8 cellular contexts compared by ENCODE assay signal in genomic region chr19:29714371-29714952, GRCh38. TPM values are rescaled to one million over a fixed set of nuclear protein-coding genes. Genes with fewer than 3 reads are reported as not detected.
A peak's percentile ranks its signal among the peaks of the same experiment; 100 is the strongest.
DNase-seq lines count a peak whose midpoint lies in the region; ATAC-seq and TF ChIP-seq lines count a peak whose summit lies in the region.

No MANE protein-coding gene starts in this region.

- no peaks in the 10 kb centered on the region for H3K27me3 Mint-ChIP-seq in activated CD8-positive, alpha-beta T cell treated with anti-CD3 and anti-CD28 coated beads for 36 hours

- H3K4me3 ChIP-seq in fibroblast of mammary gland (ENCODE audit: control insufficient read depth, low read depth, low read length), result peak overlapping the region; percentile 71
- peak overlapping the region; percentile 93 to 98 for H3K4me3 ChIP-seq in prostate gland

- no peaks in the 10 kb centered on the region for H3K9me3 Mint-ChIP-seq in activated CD8-positive, alpha-beta T cell treated with anti-CD3 and anti-CD28 coated beads for 36 hours

- no peaks in the 10 kb centered on the region for H3K27me3 ChIP-seq in prostate gland (replicated peaks; ENCODE audit: insufficient read depth)

- peaks cover 38% of the 10 kb centered on the region for H3K36me3 Mint-ChIP-seq in activated CD8-positive, alpha-beta T cell treated with anti-CD3 and anti-CD28 coated beads for 36 hours (ENCODE audit: low read depth)

- WGBS in prostate gland, result 22% methylated on average over 13 of the region's 15 CpGs

- TF ChIP-seq POLR2A in prostate gland (IDR thresholded peaks at IDR 0.05), result no peak

- no peaks in the 10 kb centered on the region for H3K36me3 ChIP-seq in prostate gland

- peak overlapping the region; percentile 87 to 89 for H3K27ac ChIP-seq in prostate gland

- peak overlapping the region; percentile 95 for H3K4me3 Mint-ChIP-seq in activated CD8-positive, alpha-beta T cell treated with anti-CD3 and anti-CD28 coated beads for 36 hours

- intact Hi-C loops in activated CD8-positive, alpha-beta T cell treated with anti-CD3 and anti-CD28 coated beads for 36 hours (cut with micrococcal nuclease), result no loop called here
- intact Hi-C loops in prostate gland (cut with DNase I), result loop anchor here (2.0 to 10.0 kb wide), 2 partner anchors 20 to 50 kb away; partner anchors contain the start of gene PLEKHF1

- CTCF ChIA-PET in activated CD8-positive, alpha-beta T cell treated with anti-CD3 and anti-CD28 coated beads for 36 hours (lab: Charles Lee), result interaction anchor here (1.0 to 20.7 kb wide), 7 partner anchors 16 to 252 kb away, joined by 3 to 300 read pairs (median 6); partner anchors contain the start of genes PLEKHF1 and POP4

- POLR2A ChIA-PET in activated CD8-positive, alpha-beta T cell treated with anti-CD3 and anti-CD28 coated beads for 36 hours (lab: Charles Lee), result interaction anchor here (0.6 to 4.6 kb wide), 12 partner anchors 9 to 108 kb away, joined by 3 to 49 read pairs (median 5); partner anchors contain the start of genes PLEKHF1 and POP4

- H3K4me1 ChIP-seq in prostate gland (replicated peaks), result peaks cover 5% of the 10 kb centered on the region

- H3K9me3 ChIP-seq in prostate gland, result no peaks in the 10 kb centered on the region

- no peak for TF ChIP-seq CTCF in activated CD8-positive, alpha-beta T cell treated with anti-CD3 and anti-CD28 coated beads for 36 hours (IDR thresholded peaks at IDR 0.05)
- TF ChIP-seq CTCF in fibroblast of mammary gland (conservative IDR thresholded peaks at IDR 0.05; ENCODE audit: control insufficient read depth, insufficient read depth, low read depth, low read length) (no peak), prostate gland (IDR thresholded peaks at IDR 0.05) (no peak)

- peaks cover 52% of the 10 kb centered on the region for H3K4me1 Mint-ChIP-seq in activated CD8-positive, alpha-beta T cell treated with anti-CD3 and anti-CD28 coated beads for 36 hours (ENCODE audit: low read depth)

- ATAC-seq in HG03280 (IDR thresholded peaks at IDR 0.05; ENCODE audit: unreplicated experiment), result peak; percentile 16
- ATAC-seq in activated CD8-positive, alpha-beta T cell treated with anti-CD3 and anti-CD28 coated beads for 36 hours, result peak; percentile 22

- peak overlapping the region; percentile 93 for H3K27ac Mint-ChIP-seq in activated CD8-positive, alpha-beta T cell treated with anti-CD3 and anti-CD28 coated beads for 36 hours

- peak; percentile 87 for DNase-seq in activated CD8-positive, alpha-beta memory T cell treated with anti-CD3 and anti-CD28 coated beads for 24 hours
- DNase-seq in activated CD8-positive, alpha-beta memory T cell treated with anti-CD3 and anti-CD28 coated beads, Interleukin-2, amount 50 U/mL, for 48 hours, result no peak
- peak; percentile 57 for DNase-seq in activated CD8-positive, alpha-beta T cell treated with anti-CD3 and anti-CD28 coated beads for 36 hours
- DNase-seq in fibroblast of mammary gland (ENCODE audit: low read depth) (no peak), prostate gland (ENCODE audit: low spot score) (no peak), T1000 (lab: John Stamatoyannopoulos, UW) (no peak), DMS114 treated with DMSO at 0.1 percent for 48 hours (lab: John Stamatoyannopoulos, UW; ENCODE audit: unreplicated experiment) (no peak)

RNA-seq across cellular contexts. Expression of gene C19orf12, which starts 0.6 kb away (rescaled TPM):
- 10 to 100 TPM; 33.3 to 36.6 TPM for total RNA-seq in activated CD8-positive, alpha-beta T cell treated with anti-CD3 and anti-CD28 coated beads for 36 hours
- total RNA-seq in prostate gland, result 10 to 100 TPM; 27.9 to 42.4 TPM

RNA-seq across cellular contexts. Expression of gene PLEKHF1, which starts 49.2 kb away (rescaled TPM):
- total RNA-seq in activated CD8-positive, alpha-beta T cell treated with anti-CD3 and anti-CD28 coated beads for 36 hours, result 10 to 100 TPM; 30.4 to 31.7 TPM
- 10 to 100 TPM; 64.3 to 64.4 TPM for total RNA-seq in prostate gland

Comparison
In these comparisons a context has a peak if more than half of its experiments do, and no peak if none do; other contexts are left out.
1. DNase-seq: peak in activated CD8-positive, alpha-beta memory T cell treated with anti-CD3 and anti-CD28 coated beads for 24 hours (single experiment) and activated CD8-positive, alpha-beta T cell treated with anti-CD3 and anti-CD28 coated beads for 36 hours (single experiment); none in activated CD8-positive, alpha-beta memory T cell treated with anti-CD3 and anti-CD28 coated beads, Interleukin-2, amount 50 U/mL, for 48 hours (single experiment), fibroblast of mammary gland (single experiment), prostate gland (single experiment), T1000 (single experiment) and DMS114 treated with DMSO at 0.1 percent for 48 hours (single experiment).